In genomic region chr2:183157131-183157530, GRCh38 we compare ENCODE assay signal across 24 cellular contexts. TPM values are rescaled to one million over a fixed set of nuclear protein-coding genes. Genes with fewer than 3 reads are reported as not detected.
DNase-seq lines count a peak whose midpoint lies in the region; ATAC-seq, FAIRE-seq and TF ChIP-seq lines count a peak whose summit lies in the region.
"Had no signal": no experiment of that assay in that cellular context is flagged by ENCODE, and none has a peak within 500 bp of the region (broad histone marks: within the 10 kb centered on the region; RNA-seq: fewer than 3 reads in every experiment).

No MANE protein-coding gene starts in this region.

- no peaks in the 10 kb centered on the region for H3K9me1 ChIP-seq in K562 (ENCODE audit: control insufficient read depth, insufficient read depth, low read length)

- H2BK5ac ChIP-seq in mesendoderm (ENCODE audit: low read length), result no peak overlapping the region

- no peak overlapping the region for H3K4ac ChIP-seq in mesendoderm (ENCODE audit: low read depth, low read length)

- no peaks in the 10 kb centered on the region for H3K9me3 Mint-ChIP-seq in natural killer cell treated with Interleukin-12 subunit alpha and Interleukin-12 subunit beta and Interleukin-15 and Interleukin-18, amount 100 ng/mL, for 72 hours
- H3K9me3 Mint-ChIP-seq: CD4-positive, alpha-beta T cell; CD8-positive, alpha-beta memory T cell had no signal

- peaks cover 9% of the 10 kb centered on the region for H3K4me1 ChIP-seq in A673 (ENCODE audit: insufficient read depth, low read length, poor library complexity, severe bottlenecking)
- no peaks in the 10 kb centered on the region for H3K4me1 ChIP-seq in K562 (replicated peaks in 1 of 2; ENCODE audit: control insufficient read depth in 2 of 2, insufficient read depth in 2 of 2, low read length in 2 of 2)
- no peaks in the 10 kb centered on the region for H3K4me1 ChIP-seq in mesendoderm (ENCODE audit: control insufficient read depth, low read depth, low read length)
- H3K4me1 ChIP-seq: BE2C; BLaER1 treated with 17β-estradiol and CSF1 and Interleukin-3, amounts not matched to agents 10 nM and 100 nM had no signal

- no peak overlapping the region for H3K4me3 Mint-ChIP-seq in natural killer cell treated with Interleukin-12 subunit alpha and Interleukin-12 subunit beta and Interleukin-15 and Interleukin-18, amount 100 ng/mL, for 72 hours
- H3K4me3 Mint-ChIP-seq: CD14-positive monocyte; CD4-positive, alpha-beta T cell; CD8-positive, alpha-beta memory T cell had no signal

- intact Hi-C loops in A673 (cut with micrococcal nuclease; ENCODE audit: unreplicated experiment) (no loop called here), K562 (cut with micrococcal nuclease) (no loop called here)

- H3K79me2 ChIP-seq in K562 (ENCODE audit: control insufficient read depth, insufficient read depth, low read length) (0 out of 3 replicates have a peak, but pooled peaks cover 2% of the 10 kb centered on the region), mesendoderm (ENCODE audit: control insufficient read depth, insufficient read depth, low read length) (no peaks in the 10 kb centered on the region)

- H2AFZ ChIP-seq in K562 (ENCODE audit: low read depth, low read length), result no peak overlapping the region

- in situ Hi-C loops in K562 (cut with MboI), result no loop called here

- H3K36me3 Mint-ChIP-seq in natural killer cell treated with Interleukin-12 subunit alpha and Interleukin-12 subunit beta and Interleukin-15 and Interleukin-18, amount 100 ng/mL, for 72 hours, result peaks cover 29% of the 10 kb centered on the region

- H3K56ac ChIP-seq in mesendoderm (ENCODE audit: low read length), result no peak overlapping the region

- peak; percentile 21; the same call in 1 of the 2 replicates for TF ChIP-seq EP300 in K562 (IDR thresholded peaks at IDR 0.05; ENCODE audit: low read length)

- no peak overlapping the region for H3K18ac ChIP-seq in mesendoderm (ENCODE audit: low read length)

- no peaks in the 10 kb centered on the region for H3K4me1 Mint-ChIP-seq in natural killer cell treated with Interleukin-12 subunit alpha and Interleukin-12 subunit beta and Interleukin-15 and Interleukin-18, amount 100 ng/mL, for 72 hours (ENCODE audit: low read depth in 2 of 2)
- H3K4me1 Mint-ChIP-seq: CD14-positive monocyte had no signal

- H3K9me3 ChIP-seq in A673 (ENCODE audit: low read depth, low read length, poor library complexity, severe bottlenecking) (no peaks in the 10 kb centered on the region), K562 (replicated peaks; ENCODE audit: control insufficient read depth, insufficient read depth, low read depth, low read length) (no peaks in the 10 kb centered on the region)
- H3K9me3 ChIP-seq: BE2C had no signal

- TF ChIP-seq RAD21 in K562 (CRISPR knock-in tag; conservative IDR thresholded peaks at IDR 0.05 in 1 of 2, IDR thresholded peaks at IDR 0.05 in 1 of 2), result no peak

- H3K27ac ChIP-seq in A673 (ENCODE audit: low read depth, low read length, poor library complexity, severe bottlenecking) (no peak overlapping the region), K562 (ENCODE audit: extremely low read depth, low read depth, low read length) (no peak overlapping the region), mesendoderm (ENCODE audit: low read depth, low read length) (no peak overlapping the region)
- H3K27ac ChIP-seq: 22Rv1; BLaER1 treated with 17β-estradiol and CSF1 and Interleukin-3, amounts not matched to agents 10 nM and 100 nM had no signal

- CTCF ChIA-PET in A673 (lab: Charles Lee), result no interaction called here
- CTCF ChIA-PET in K562 (lab: Yijun Ruan, JAX; ENCODE audit: low intra/inter-chr PET ratio), result no interaction called here

- ATAC-seq in K562, result peak; percentile 40; the same call in 1 of the 3 replicates
- no peak for ATAC-seq in natural killer cell treated with Interleukin-12 subunit alpha and Interleukin-12 subunit beta and Interleukin-15 and Interleukin-18, amount 100 ng/mL, for 72 hours
- no peak for ATAC-seq in HG02623 (IDR thresholded peaks at IDR 0.05; ENCODE audit: unreplicated experiment)

- no peak overlapping the region for H4K8ac ChIP-seq in mesendoderm (ENCODE audit: low read depth, low read length)

- H2BK15ac ChIP-seq in mesendoderm (replicated peaks; ENCODE audit: low read depth), result no peak overlapping the region

- BruUV-seq in A673 (replicated peaks; lab: Mats Ljungman, UMichigan), result no TSS peak
- no TSS peak for BruUV-seq in K562 (replicated peaks; lab: Mats Ljungman, UMichigan)

- H3K27me3 ChIP-seq in A673 (replicated peaks; ENCODE audit: insufficient read depth, low read depth, low read length, poor library complexity) (no peaks in the 10 kb centered on the region), K562 (ENCODE audit: control insufficient read depth in 2 of 2, insufficient read depth in 2 of 2, low read length in 2 of 2) (no peaks in the 10 kb centered on the region), mesendoderm (ENCODE audit: insufficient read depth, low read length, poor library complexity) (no peaks in the 10 kb centered on the region)
- H3K27me3 ChIP-seq: BE2C; BLaER1 treated with 17β-estradiol and CSF1 and Interleukin-3, amounts not matched to agents 10 nM and 100 nM had no signal

- H3K9ac ChIP-seq in K562 (ENCODE audit: insufficient read depth in 1 of 2, low read depth in 2 of 2, low read length in 2 of 2) (no peak overlapping the region), mesendoderm (ENCODE audit: low read length) (no peak overlapping the region)
- H3K9ac ChIP-seq: BLaER1 treated with 17β-estradiol and CSF1 and Interleukin-3, amounts not matched to agents 10 nM and 100 nM had no signal

- WGBS in K562 (ENCODE audit: insufficient coverage, low coverage, missing lambda C conversion rate), result 38% methylated on average over 4 of the region's 4 CpGs
- no CpG with 5 or more reads among the region's 4 CpGs for WGBS in mesendoderm (ENCODE audit: extremely low coverage, insufficient coverage, low lambda C conversion rate)

- H3K36me3 ChIP-seq in A673 (ENCODE audit: insufficient read depth, low read length, poor library complexity, severe bottlenecking) (peaks cover 44% of the 10 kb centered on the region), K562 (ENCODE audit: control insufficient read depth, insufficient read depth, low read length) (peaks cover 69% of the 10 kb centered on the region), mesendoderm (ENCODE audit: control insufficient read depth, insufficient read depth, low read length) (no peaks in the 10 kb centered on the region)

- H3K23ac ChIP-seq in mesendoderm (ENCODE audit: low read length), result no peak overlapping the region

- FAIRE-seq in K562 (lab: Jason Lieb, UNC), result no peak
- FAIRE-seq: D721Med, GM12891, GM18507, H1 had no signal

- DNase-seq in A673 (ENCODE audit: low spot score) (peak; percentile 16), NCI-H146 (lab: John Stamatoyannopoulos, UW) (peak; percentile 21), K562 (ENCODE audit: extremely low read depth in 1 of 4, low spot score in 3 of 4) (peak in 1 of 4 experiments; percentile 14), mesendoderm (peak; percentile 86), NCI-H82 (lab: John Stamatoyannopoulos, UW) (no peak)
- DNase-seq in natural killer cell treated with Interleukin-12 subunit alpha and Interleukin-12 subunit beta and Interleukin-15 and Interleukin-18, amount 100 ng/mL, for 72 hours (ENCODE audit: low spot score), result no peak
- DNase-seq: ACHN; AML-193; BE2C; CD4-positive, alpha-beta T cell; CD8-positive, alpha-beta memory T cell; DMS 273 treated with DMSO at 0.1 percent for 48 hours; DMS79; GF-D8; H7; HCEC 1CT had no signal

- no peaks in the 10 kb centered on the region for H3K27me3 Mint-ChIP-seq in natural killer cell treated with Interleukin-12 subunit alpha and Interleukin-12 subunit beta and Interleukin-15 and Interleukin-18, amount 100 ng/mL, for 72 hours
- H3K27me3 Mint-ChIP-seq: CD4-positive, alpha-beta T cell; CD8-positive, alpha-beta memory T cell had no signal

- POLR2A ChIA-PET in A673 (lab: Charles Lee; ENCODE audit: low non-redundant PET), result no interaction called here
- POLR2A ChIA-PET in K562 (lab: Yijun Ruan, JAX), result interaction anchor here (1.2 kb wide), 2 partner anchors 11 to 14 kb away, joined by 3 to 8 read pairs; no protein-coding TSS in a partner anchor

- no peak overlapping the region for H2AK5ac ChIP-seq in mesendoderm (ENCODE audit: low read length)

- H4K20me1 ChIP-seq in K562 (replicated peaks; ENCODE audit: control insufficient read depth, insufficient read depth, low read length), result no peaks in the 10 kb centered on the region

- TF ChIP-seq POLR2A in K562 (conservative IDR thresholded peaks at IDR 0.05), result no peak

- no peak overlapping the region for H4K5ac ChIP-seq in mesendoderm (ENCODE audit: low read length)

- H3K4me3 ChIP-seq in A673 (ENCODE audit: low read depth, low read length, poor library complexity, severe bottlenecking) (no peak overlapping the region), K562 (no peak overlapping the region), mesendoderm (ENCODE audit: low read length) (no peak overlapping the region)
- H3K4me3 ChIP-seq: BLaER1 treated with 17β-estradiol and CSF1 and Interleukin-3, amounts not matched to agents 10 nM and 100 nM had no signal

- TF ChIP-seq CTCF in A673 (conservative IDR thresholded peaks at IDR 0.05; ENCODE audit: low read depth, low read length) (no peak), K562 (IDR thresholded peaks at IDR 0.05 in 2 of 3, conservative IDR thresholded peaks at IDR 0.05 in 1 of 3; ENCODE audit: insufficient read depth in 2 of 3, low read depth in 1 of 3, low read length in 3 of 3) (no peak)

- H3K27ac Mint-ChIP-seq in natural killer cell treated with Interleukin-12 subunit alpha and Interleukin-12 subunit beta and Interleukin-15 and Interleukin-18, amount 100 ng/mL, for 72 hours, result no peak overlapping the region
- H3K27ac Mint-ChIP-seq: CD14-positive monocyte; CD4-positive, alpha-beta T cell had no signal

- no peak overlapping the region for H2BK120ac ChIP-seq in mesendoderm (ENCODE audit: low read depth, low read length)

- H3K4me2 ChIP-seq in K562 (ENCODE audit: insufficient read depth, low read length), result no peak overlapping the region
- H3K4me2 ChIP-seq in mesendoderm (ENCODE audit: low read length), result no peak overlapping the region
- H3K4me2 ChIP-seq: BLaER1 treated with 17β-estradiol and CSF1 and Interleukin-3, amounts not matched to agents 10 nM and 100 nM had no signal

- H3K79me1 ChIP-seq in mesendoderm (ENCODE audit: low read length), result no peaks in the 10 kb centered on the region

RNA-seq across cellular contexts. Expression of gene NUP35, which starts 32.9 kb away (rescaled TPM):
- 55.3 and 62.0 TPM in 2 replicates for total RNA-seq in A673 (2021)
- total RNA-seq in K562 (2011; cell fraction: chromatin; rRNA removed; ENCODE audit: low replicate concordance), result 79.4 and 89.0 TPM in 2 replicates
- total RNA-seq in K562 (2011; cell fraction: nucleolus; rRNA removed), result 48.5 and 56.7 TPM in 2 replicates
- total RNA-seq in K562 (2011; cell fraction: nucleoplasm; rRNA removed), result 55.7 and 81.4 TPM in 2 replicates
- 24.5 and 26.2 TPM in 2 replicates for total RNA-seq in K562 (2014; rRNA removed)
- total RNA-seq in K562 (2014; rRNA removed; fragmentation: Illumina TruSeq; extraction: Trizol), result 61.1 and 70.5 TPM in 2 replicates
- 53.8 and 54.4 TPM in 2 replicates for total RNA-seq in K562 (2015; rRNA removed; fragmentation: Illumina TruSeq; extraction: Trizol)
- 38.5 and 46.8 TPM in 2 replicates for total RNA-seq in K562 (2021)
- polyA plus RNA-seq in K562 (2011; rRNA removed), result 40.1 and 51.1 TPM in 2 replicates
- 19.4 and 22.3 TPM in 2 replicates for polyA plus RNA-seq in K562 (2011; cell fraction: cytosol; rRNA removed)
- polyA plus RNA-seq in K562 (2011; cell fraction: nucleus; rRNA removed), result 39.0 and 39.6 TPM in 2 replicates
- 19.6 and 24.1 TPM in 2 replicates for polyA plus RNA-seq in K562 (2012)
- polyA plus RNA-seq in K562 (2014; fragmentation: Illumina TruSeq; extraction: Trizol), result 39.2 and 43.7 TPM in 2 replicates
- polyA plus RNA-seq in K562 (2014; fragmentation: Nextera tagmentation; extraction: Ambion mirVana), result 10 to 100 TPM; 71.0 to 78.2 TPM
- 29.6 and 34.2 TPM in 2 replicates for polyA plus RNA-seq in K562 (2014; rRNA removed)
- 57.8 and 64.5 TPM in 2 replicates for polyA minus RNA-seq in K562 (2011; rRNA and poly(A)+ RNA removed)
- 19.7 and 22.8 TPM in 2 replicates for polyA minus RNA-seq in K562 (2011; cell fraction: cytosol; rRNA and poly(A)+ RNA removed)
- 54.1 and 81.1 TPM in 2 replicates for polyA minus RNA-seq in K562 (2011; cell fraction: nucleus; rRNA and poly(A)+ RNA removed)
- 43.9 TPM for polyA plus RNA-seq in mesendoderm (2013, experiment 1 of 2)
- 44.0 TPM for polyA plus RNA-seq in mesendoderm (2013, experiment 2 of 2)
- 10 to 100 TPM; 25.6 to 47.9 TPM for total RNA-seq in natural killer cell treated with Interleukin-12 subunit alpha and Interleukin-12 subunit beta and Interleukin-15 and Interleukin-18, amount 100 ng/mL, for 72 hours

Comparison
In these comparisons a context has a peak if more than half of its experiments do, and no peak if none do; other contexts are left out.
1. DNase-seq: peak in A673 (single experiment), NCI-H146 (single experiment) and mesendoderm (single experiment); none in natural killer cell treated with Interleukin-12 subunit alpha and Interleukin-12 subunit beta and Interleukin-15 and Interleukin-18, amount 100 ng/mL, for 72 hours (single experiment) and NCI-H82 (single experiment).